In genomic region chr13:50131998-50132936, GRCh38 we compare ENCODE assay signal across 10 cellular contexts.
DNase-seq lines count a peak whose midpoint lies in the region; ATAC-seq and TF ChIP-seq lines count a peak whose summit lies in the region.
"Had no signal": no experiment of that assay in that cellular context is flagged by ENCODE, and none has a peak within 500 bp of the region (broad histone marks: within the 10 kb centered on the region; RNA-seq: fewer than 3 reads in every experiment).

No MANE protein-coding gene starts in this region.

- peaks cover 44% of the 10 kb centered on the region for H3K4me1 Mint-ChIP-seq in stimulated activated memory B cell treated with anti-CD40 and anti-IgM and Interleukin-4, amounts not matched to agents 10 μg/mL and 1 μg/mL and 100 μg/mL, for 72 hours

- H3K36me3 Mint-ChIP-seq in stimulated activated memory B cell treated with anti-CD40 and anti-IgM and Interleukin-4, amounts not matched to agents 10 μg/mL and 1 μg/mL and 100 μg/mL, for 72 hours, result peaks cover 2% of the 10 kb centered on the region

- H3K4me3 ChIP-seq in heart right ventricle, result peak overlapping the region in 1 of 10 donors; percentile 20
- H3K4me3 ChIP-seq in iPS-15b (ENCODE audit: low read depth, low read length), result peak overlapping the region; percentile 45

- H3K4me1 ChIP-seq in heart right ventricle, result peaks cover 0 to 51% (median 23%) of the 10 kb centered on the region in 9 donors
- H3K4me1 ChIP-seq in iPS-15b (ENCODE audit: control insufficient read depth, insufficient read depth, low read length), result peaks cover 14% of the 10 kb centered on the region

- WGBS in heart right ventricle, 2 donors, result 35 to 48% methylated on average over 37 of the region's 37 CpGs

- no peak overlapping the region for H3K27ac ChIP-seq in heart right ventricle

- no peak overlapping the region for H3K9ac ChIP-seq in iPS-15b (ENCODE audit: low read depth, low read length)

- no peaks in the 10 kb centered on the region for H3K36me3 ChIP-seq in heart right ventricle
- H3K36me3 ChIP-seq in iPS-15b (ENCODE audit: control insufficient read depth, insufficient read depth, low read length), result no peaks in the 10 kb centered on the region

- TF ChIP-seq CTCF in heart right ventricle (IDR thresholded peaks at IDR 0.05), result no peak

- peak overlapping the region; percentile 71 for H3K4me3 Mint-ChIP-seq in stimulated activated memory B cell treated with anti-CD40 and anti-IgM and Interleukin-4, amounts not matched to agents 10 μg/mL and 1 μg/mL and 100 μg/mL, for 72 hours

- no peak for ATAC-seq in Right ventricle myocardium inferior
- ATAC-seq in heart right ventricle, result no peak
- no peak for ATAC-seq in stimulated activated memory B cell treated with anti-CD40 and anti-IgM and Interleukin-4, amounts not matched to agents 10 μg/mL and 1 μg/mL and 100 μg/mL, for 72 hours
- no peak for ATAC-seq in HG03175 (IDR thresholded peaks at IDR 0.05; ENCODE audit: unreplicated experiment)
- no peak for ATAC-seq in HG03354 (IDR thresholded peaks at IDR 0.05; ENCODE audit: poor library complexity, severe bottlenecking, unreplicated experiment)

- peaks cover 0 to 65% (median 34%) of the 10 kb centered on the region in 7 donors for H3K27me3 ChIP-seq in heart right ventricle
- peaks cover 94% of the 10 kb centered on the region for H3K27me3 ChIP-seq in iPS-15b (ENCODE audit: control insufficient read depth, insufficient read depth, low read length)

- H3K9me3 Mint-ChIP-seq in stimulated activated memory B cell treated with anti-CD40 and anti-IgM and Interleukin-4, amounts not matched to agents 10 μg/mL and 1 μg/mL and 100 μg/mL, for 72 hours, result no peaks in the 10 kb centered on the region

- intact Hi-C loops in Right ventricle myocardium inferior (cut with DNase I) (no loop called here), heart right ventricle (cut with DNase I) (no loop called here)

- H3K9me3 ChIP-seq in heart right ventricle (no peaks in the 10 kb centered on the region), iPS-15b (ENCODE audit: control insufficient read depth, insufficient read depth, low read length) (no peaks in the 10 kb centered on the region)

- peak overlapping the region; percentile 99 for H3K27ac Mint-ChIP-seq in stimulated activated memory B cell treated with anti-CD40 and anti-IgM and Interleukin-4, amounts not matched to agents 10 μg/mL and 1 μg/mL and 100 μg/mL, for 72 hours

- peaks cover 27% of the 10 kb centered on the region for H3K27me3 Mint-ChIP-seq in stimulated activated memory B cell treated with anti-CD40 and anti-IgM and Interleukin-4, amounts not matched to agents 10 μg/mL and 1 μg/mL and 100 μg/mL, for 72 hours

- peak; percentile 39 for DNase-seq in Right ventricle myocardium inferior (ENCODE audit: missing footprints)
- no peak for DNase-seq in heart right ventricle
- DNase-seq in activated T-cell treated with anti-CD3 and anti-CD28 coated beads, Interleukin-2, amount 50 U/mL, for 48 hours, result peak; percentile 35 to 36
- no peak for DNase-seq in NCI-H526 treated with DMSO at 0.1 percent for 48 hours (lab: John Stamatoyannopoulos, UW)
- DNase-seq: effector memory CD4-positive, alpha-beta T cell; occipital lobe had no signal

Comparison
In these comparisons a context has a peak if more than half of its experiments do, and no peak if none do; other contexts are left out.
1. DNase-seq: peak in Right ventricle myocardium inferior (single experiment) and activated T-cell treated with anti-CD3 and anti-CD28 coated beads, Interleukin-2, amount 50 U/mL, for 48 hours (2 of 2); none in heart right ventricle (0 of 2) and NCI-H526 treated with DMSO at 0.1 percent for 48 hours (single experiment).